ENCODE assay signal across 1 cellular context in genomic region chr10:103793429-103793828, GRCh38.
TF ChIP-seq lines count a peak whose summit lies in the region.

No MANE protein-coding gene starts in this region.

TF ChIP-seq in IMR-90, 13 proteins besides CTCF, POLR2A, EP300 and RAD21 (continued from another document):
- no peak for TF ChIP-seq CHD1 (IDR thresholded peaks at IDR 0.05; ENCODE audit: low read depth, low read length)
- no peak for TF ChIP-seq MXI1 (IDR thresholded peaks at IDR 0.05; ENCODE audit: borderline replicate concordance, low read depth, low read length)
- no peak for TF ChIP-seq RFX5 (IDR thresholded peaks at IDR 0.05; ENCODE audit: low read depth, low read length)
- no peak for TF ChIP-seq NFE2L2 (IDR thresholded peaks at IDR 0.05; ENCODE audit: low read depth, low read length)
- TF ChIP-seq BHLHE40 (IDR thresholded peaks at IDR 0.05; ENCODE audit: low read depth, low read length) = no peak
